In the genomic region with DNA sequence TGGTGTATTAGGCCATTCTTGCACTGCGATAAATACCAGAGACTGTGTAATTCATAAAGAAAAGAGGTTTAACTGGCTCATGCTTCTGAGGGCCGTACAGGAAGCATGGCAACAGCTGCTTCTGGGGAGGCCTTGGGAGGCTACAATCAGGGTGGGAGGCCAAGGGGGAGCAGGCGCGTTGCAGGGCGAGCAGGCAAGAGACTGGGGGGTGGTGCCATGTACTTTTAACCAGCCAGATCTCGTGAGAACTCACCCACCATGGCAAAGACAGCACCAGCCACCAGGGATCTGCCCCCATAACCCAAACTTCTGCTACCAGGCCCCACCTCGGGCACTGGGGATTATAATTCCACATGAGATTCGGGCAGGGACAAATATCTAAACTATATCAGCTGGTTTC, we compare ENCODE assay signal across 16 cellular contexts.
"Had no signal": no experiment of that assay in that cellular context is flagged by ENCODE, and none has a peak within 500 bp of the region (broad histone marks: within the 10 kb centered on the region; RNA-seq: fewer than 3 reads in every experiment).

No MANE protein-coding gene starts in this region.

- H3K9me3 ChIP-seq: ovary, right lobe of liver, stomach, thyroid gland had no signal

- DNase-seq: cortex of kidney; natural killer cell; occipital lobe; right lobe of liver; stimulated activated CD4-positive, alpha-beta T cell treated with anti-CD3 and anti-CD28 coated beads, Interleukin-2, amount 100 ng/mL, for 24 hours; stimulated activated CD4-positive, alpha-beta T cell treated with anti-CD3 and anti-CD28 coated beads, Interleukin-4, amount 100 ng/mL, for 24 hours; stimulated activated naive CD4-positive, alpha-beta T cell treated with Interleukin-2 at 50 U/mL for 16 hours; stomach; thyroid gland; trophoblast cell had no signal

- H3K4me1 ChIP-seq: right lobe of liver had no signal

- H3K36me3 ChIP-seq: ovary, right lobe of liver, stomach, thyroid gland had no signal

- H3K4me3 ChIP-seq: lung, ovary, right lobe of liver, stomach, thyroid gland had no signal

- FAIRE-seq: frontal cortex, keratinocyte had no signal

- ATAC-seq: left lobe of liver; natural killer cell; right lobe of liver; stimulated activated effector memory CD8-positive, alpha-beta T cell treated with anti-CD3 and anti-CD28 coated beads, Interleukin-12 subunit alpha, Interleukin-12 subunit beta, amount 100 ng/mL, for 72 hours had no signal

- H3K27me3 ChIP-seq: right lobe of liver, thyroid gland had no signal

- H3K27ac ChIP-seq: ovary, right lobe of liver, stomach, thyroid gland had no signal
